Comparison of ENCODE assay signal across 31 cellular contexts in the genomic region with DNA sequence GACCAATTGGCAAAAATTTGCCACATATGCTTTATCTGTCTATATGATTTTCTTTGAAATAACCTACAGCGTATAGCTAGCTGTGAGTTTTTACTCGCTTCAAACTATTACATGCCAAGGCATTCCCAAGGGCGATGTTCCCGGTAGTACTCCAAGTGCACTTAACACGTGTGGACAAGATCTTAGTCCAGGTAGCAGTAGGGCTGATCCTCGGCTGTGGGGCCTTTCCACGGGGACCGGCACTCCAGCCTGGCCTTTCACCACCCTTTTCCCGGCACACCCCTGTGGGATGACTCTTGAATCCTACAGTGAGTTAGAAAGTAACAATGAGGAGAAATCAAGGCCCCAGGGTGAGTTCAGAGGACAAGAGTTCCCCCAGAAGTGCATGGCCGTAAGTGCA.
"Had no signal": no experiment of that assay in that cellular context is flagged by ENCODE, and none has a peak within 500 bp of the region (broad histone marks: within the 10 kb centered on the region; RNA-seq: fewer than 3 reads in every experiment).

No MANE protein-coding gene starts in this region.

- H3K27me3 Mint-ChIP-seq: activated CD4-positive, alpha-beta memory T cell treated with anti-CD3 and anti-CD28 coated beads for 36 hours; activated naive CD8-positive, alpha-beta T cell treated with anti-CD3 and anti-CD28 coated beads for 36 hours had no signal

- H3K4me3 Mint-ChIP-seq: activated B cell treated with CpG ODN at 0.5 μM for 24 hours; activated CD4-positive, alpha-beta memory T cell treated with anti-CD3 and anti-CD28 coated beads for 36 hours; activated naive CD4-positive, alpha-beta T cell treated with anti-CD3 and anti-CD28 coated beads for 36 hours; activated naive CD8-positive, alpha-beta T cell treated with anti-CD3 and anti-CD28 coated beads for 36 hours; activated T-cell treated with anti-CD3 and anti-CD28 coated beads, Interleukin-2, amount 50 U/mL, for 4 hours; activated T-helper 1 cell treated with anti-CD3 and anti-CD28 coated beads, Interleukin-12 subunit alpha, Interleukin-12 subunit beta, Interleukin-2, Interleukin-4 antibody, amounts not matched to agents 30 ng/mL and 10 ng/mL and 1 ng/mL, durations not matched to agents 14 hours and 24 hours and 36 hours; T-helper 1 cell treated with Interleukin-12 subunit alpha and Interleukin-12 subunit beta and Interleukin-4 antibody, amounts not matched to agents 30 μg/mL and 1 μg/mL, for 36 hours; T-helper 2 cell treated with Interferon-gamma antibody and Interleukin-4, amounts not matched to agents 5 μg/mL and 100 μg/mL, for 36 hours had no signal

- H3K9me3 Mint-ChIP-seq: activated T-cell treated with anti-CD3 and anti-CD28 coated beads, Interleukin-2, amount 50 U/mL, for 4 hours; activated T-helper 1 cell treated with anti-CD3 and anti-CD28 coated beads, Interleukin-12 subunit alpha, Interleukin-12 subunit beta, Interleukin-2, Interleukin-4 antibody, amounts not matched to agents 30 ng/mL and 10 ng/mL and 1 ng/mL, durations not matched to agents 14 hours and 24 hours and 36 hours; T-helper 2 cell treated with Interferon-gamma antibody and Interleukin-4, amounts not matched to agents 5 μg/mL and 100 μg/mL, for 36 hours had no signal

- ATAC-seq: activated T-cell treated with anti-CD3 and anti-CD28 coated beads, Interleukin-2, amount 50 U/mL, for 4 hours; PC-3 had no signal

- DNase-seq: activated B cell treated with CpG ODN at 0.5 μM for 24 hours; activated CD4-positive, alpha-beta memory T cell treated with anti-CD3 and anti-CD28 coated beads for 36 hours; activated CD4-positive, alpha-beta T cell treated with anti-CD3 and anti-CD28 coated beads for 4 hours; activated CD4-positive, alpha-beta T cell treated with anti-CD3 and anti-CD28 coated beads, Interleukin-2, amount 50 U/mL, for 1 hour; activated CD4-positive, CD25-positive, alpha-beta regulatory T cell treated with anti-CD3 and anti-CD28 coated beads, Interleukin-2, amount 50 U/mL, for 72 hours; activated CD8-positive, alpha-beta memory T cell treated with anti-CD3 and anti-CD28 coated beads, Interleukin-2, amount 50 U/mL, for 4 hours; activated gamma-delta T cell treated with Interleukin-2 at 50 U/mL for 16 hours; activated naive CD4-positive, alpha-beta T cell treated with anti-CD3 and anti-CD28 coated beads for 36 hours; activated naive CD8-positive, alpha-beta T cell treated with anti-CD3 and anti-CD28 coated beads for 36 hours; activated T-cell treated with anti-CD3 and anti-CD28 coated beads for 4 hours; activated T-cell treated with anti-CD3 and anti-CD28 coated beads, Interleukin-2, amount 50 U/mL, for 4 hours; amniotic stem cell; aorta; brain microvascular endothelial cell; central memory CD4-positive, alpha-beta T cell; Karpas-422; NCI-H1105; NCI-H1436 treated with DMSO at 0.1 percent for 48 hours; NCI-H1694 treated with DMSO at 0.1 percent for 48 hours; NCI-H2029; NCI-H345; NCI-H524 treated with DMSO at 0.1 percent for 48 hours; NCI-H748 treated with DMSO at 0.1 percent for 48 hours; NK-92 treated with Interleukin-12 subunit alpha and Interleukin-12 subunit beta, amount 100 ng/mL, for 24 hours; PC-3; RPMI8226; SHP77 treated with DMSO at 0.1 percent for 48 hours; SK-N-SH had no signal

- H3K27ac Mint-ChIP-seq: activated B cell treated with CpG ODN at 0.5 μM for 24 hours; activated CD4-positive, alpha-beta memory T cell treated with anti-CD3 and anti-CD28 coated beads for 36 hours; activated naive CD4-positive, alpha-beta T cell treated with anti-CD3 and anti-CD28 coated beads for 36 hours; activated naive CD8-positive, alpha-beta T cell treated with anti-CD3 and anti-CD28 coated beads for 36 hours; activated T-helper 1 cell treated with anti-CD3 and anti-CD28 coated beads, Interleukin-12 subunit alpha, Interleukin-12 subunit beta, Interleukin-2, Interleukin-4 antibody, amounts not matched to agents 30 ng/mL and 10 ng/mL and 1 ng/mL, durations not matched to agents 14 hours and 24 hours and 36 hours; T-helper 1 cell treated with Interleukin-12 subunit alpha and Interleukin-12 subunit beta and Interleukin-4 antibody, amounts not matched to agents 30 μg/mL and 1 μg/mL, for 36 hours; T-helper 2 cell treated with Interferon-gamma antibody and Interleukin-4, amounts not matched to agents 5 μg/mL and 100 μg/mL, for 36 hours had no signal
